8 cellular contexts compared by ENCODE assay signal in genomic region chr20:52150440-52151258, GRCh38. TPM values are rescaled to one million over a fixed set of nuclear protein-coding genes. Genes with fewer than 3 reads are reported as not detected.
DNase-seq lines count a peak whose midpoint lies in the region; ATAC-seq and TF ChIP-seq lines count a peak whose summit lies in the region.

No MANE protein-coding gene starts in this region.

- H3K4me1 ChIP-seq in vagina: no peaks in the 10 kb centered on the region

- H3K9me3 Mint-ChIP-seq in activated T-cell treated with anti-CD3 and anti-CD28 coated beads, Interleukin-2, amount 50 U/mL, for 72 hours: no peaks in the 10 kb centered on the region

- no peaks in the 10 kb centered on the region for H3K27me3 ChIP-seq in vagina

- no peak overlapping the region for H3K27ac ChIP-seq in vagina

- no peak for ATAC-seq in activated T-cell treated with anti-CD3 and anti-CD28 coated beads, Interleukin-2, amount 50 U/mL, for 72 hours (replicated peaks in 1 of 2)
- ATAC-seq in HG02759 (IDR thresholded peaks at IDR 0.05; ENCODE audit: unreplicated experiment) (peak; percentile 49), left lobe of liver (peak; percentile 85)

- DNase-seq in activated T-cell treated with anti-CD3 and anti-CD28 coated beads, Interleukin-2, amount 50 U/mL, for 72 hours: peak; percentile 19
- no peak for DNase-seq in activated T-cell treated with anti-CD3 and anti-CD28 coated beads, Interleukin-2, amount 50 U/mL, for 1 hour
- peak; percentile 7 for DNase-seq in NCI-H774 (lab: John Stamatoyannopoulos, UW)
- DNase-seq in T47D (ENCODE audit: low read depth in 1 of 2, low spot score in 1 of 2): peak; percentile 68 to 81
- no peak for DNase-seq in left lobe of liver (ENCODE audit: low spot score)
- DNase-seq in vagina (ENCODE audit: extremely low spot score in 2 of 2): no peak
- DNase-seq in posterior vena cava (ENCODE audit: low spot score): no peak

- H3K4me3 ChIP-seq in vagina: no peak overlapping the region

- H3K36me3 ChIP-seq in vagina: peaks cover 0 to 15% of the 10 kb centered on the region in 2 donors

- H3K4me3 Mint-ChIP-seq in activated T-cell treated with anti-CD3 and anti-CD28 coated beads, Interleukin-2, amount 50 U/mL, for 72 hours: no peak overlapping the region

- peak in 2 of 3 experiments; percentile 51 to 68 for TF ChIP-seq CTCF in vagina (IDR thresholded peaks at IDR 0.05)

- H3K27ac Mint-ChIP-seq in activated T-cell treated with anti-CD3 and anti-CD28 coated beads, Interleukin-2, amount 50 U/mL, for 72 hours: no peak overlapping the region

- no peaks in the 10 kb centered on the region for H3K9me3 ChIP-seq in vagina

- no peak for TF ChIP-seq POLR2A in vagina (IDR thresholded peaks at IDR 0.05)

- no peaks in the 10 kb centered on the region for H3K27me3 Mint-ChIP-seq in activated T-cell treated with anti-CD3 and anti-CD28 coated beads, Interleukin-2, amount 50 U/mL, for 72 hours (ENCODE audit: low read depth)

- in situ Hi-C loops in T47D (cut with HindIII; ENCODE audit: low pct_unique_long_range_greater_than_20kb, low sequenced_read_pairs): no loop called here

- no peaks in the 10 kb centered on the region for H3K36me3 Mint-ChIP-seq in activated T-cell treated with anti-CD3 and anti-CD28 coated beads, Interleukin-2, amount 50 U/mL, for 72 hours (ENCODE audit: insufficient read depth in 2 of 2)

- H3K4me1 Mint-ChIP-seq in activated T-cell treated with anti-CD3 and anti-CD28 coated beads, Interleukin-2, amount 50 U/mL, for 72 hours (ENCODE audit: low read depth): no peaks in the 10 kb centered on the region

- intact Hi-C loops in vagina (cut with DNase I) (no loop called here), posterior vena cava (cut with DNase I) (loop anchor here in 1 of 2 donors (10.0 kb wide), 1 partner anchor 1114 kb away; no protein-coding TSS in a partner anchor)

RNA-seq across cellular contexts. Expression of gene ZFP64, which starts 40.9 kb away (rescaled TPM):
- total RNA-seq in activated T-cell treated with anti-CD3 and anti-CD28 coated beads, Interleukin-2, amount 50 U/mL, for 72 hours: 10 to 100 TPM; 11.6 to 12.4 TPM
- total RNA-seq in left lobe of liver (5.7 TPM), vagina (18.4 TPM), posterior vena cava (10 to 100 TPM in 1 of 2 donors, 1 to 10 TPM in 1; 8.1 to 11.7 TPM)

Comparison
In these comparisons a context has a peak if more than half of its experiments do, and no peak if none do; other contexts are left out.
1. DNase-seq: peak in activated T-cell treated with anti-CD3 and anti-CD28 coated beads, Interleukin-2, amount 50 U/mL, for 72 hours (2 of 2), NCI-H774 (single experiment) and T47D (2 of 2); none in activated T-cell treated with anti-CD3 and anti-CD28 coated beads, Interleukin-2, amount 50 U/mL, for 1 hour (single experiment), left lobe of liver (single experiment), vagina (0 of 2) and posterior vena cava (single experiment).
2. ATAC-seq: peak in HG02759 (single experiment) and left lobe of liver (single experiment); none in activated T-cell treated with anti-CD3 and anti-CD28 coated beads, Interleukin-2, amount 50 U/mL, for 72 hours (0 of 2).